ENCODE assay signal across 34 cellular contexts in genomic region chr5:79526928-79527327, GRCh38.
"Had no signal": no experiment of that assay in that cellular context is flagged by ENCODE, and none has a peak within 500 bp of the region (broad histone marks: within the 10 kb centered on the region; RNA-seq: fewer than 3 reads in every experiment).

No MANE protein-coding gene starts in this region.

- H3K27ac ChIP-seq: adrenal gland, ascending aorta, body of pancreas, brain microvascular endothelial cell, breast epithelium, cardiac muscle cell had no signal

- H3K9me3 ChIP-seq: ascending aorta, body of pancreas had no signal

- H3K4me3 ChIP-seq: adrenal gland, ascending aorta, body of pancreas, breast epithelium, cardiac muscle cell had no signal

- H3K36me3 ChIP-seq: adrenal gland, ascending aorta, brain microvascular endothelial cell, breast epithelium, cardiac muscle cell had no signal

- H3K27me3 ChIP-seq: adrenal gland, ascending aorta, body of pancreas, brain microvascular endothelial cell, breast epithelium, cardiac muscle cell had no signal

- H3K4me1 ChIP-seq: adrenal gland, ascending aorta, body of pancreas, breast epithelium had no signal

- ATAC-seq: activated naive CD4-positive, alpha-beta T cell treated with anti-CD3 and anti-CD28 coated beads, Interleukin-2, amount 50 U/mL, for 72 hours; activated naive CD8-positive, alpha-beta T cell treated with anti-CD3 and anti-CD28 coated beads, Interleukin-2, amount 50 U/mL, for 24 hours; activated T-cell treated with anti-CD3 and anti-CD28 coated beads, Interleukin-2, amount 50 U/mL, for 4 hours; activated T-cell treated with anti-CD3 and anti-CD28 coated beads, Interleukin-2, amount 50 U/mL, for 72 hours; activated T-helper 17 cell treated with anti-CD3 and anti-CD28 coated beads, Interleukin-2, amount 50 U/mL, for 72 hours; body of pancreas had no signal

- DNase-seq: activated effector memory CD4-positive, alpha-beta T cell treated with anti-CD3 and anti-CD28 coated beads, Interleukin-2, amount 50 U/mL, for 16 hours; activated effector memory CD4-positive, alpha-beta T cell treated with Interleukin-2 at 50 U/mL for 16 hours; activated gamma-delta T cell; activated gamma-delta T cell treated with Interleukin-2 at 50 U/mL for 16 hours; activated naive CD4-positive, alpha-beta T cell; activated naive CD4-positive, alpha-beta T cell treated with anti-CD3 and anti-CD28 coated beads for 36 hours; activated naive CD4-positive, alpha-beta T cell treated with anti-CD3 and anti-CD28 coated beads, Interleukin-2, amount 10 ng/mL, durations not matched to agents 7 days and 5 days; activated naive CD4-positive, alpha-beta T cell treated with anti-CD3 and anti-CD28 coated beads, Interleukin-2, amount 50 U/mL, for 16 hours; activated naive CD4-positive, alpha-beta T cell treated with Interleukin-2 at 50 U/mL for 16 hours; activated naive CD8-positive, alpha-beta T cell treated with anti-CD3 and anti-CD28 coated beads for 36 hours; activated naive CD8-positive, alpha-beta T cell treated with anti-CD3 and anti-CD28 coated beads, Interleukin-2, amount 10 ng/mL, durations not matched to agents 7 days and 5 days; activated naive CD8-positive, alpha-beta T cell treated with anti-CD3 and anti-CD28 coated beads, Interleukin-2, amount 50 U/mL, for 24 hours; activated T-cell treated with anti-CD3 and anti-CD28 coated beads for 4 hours; activated T-cell treated with anti-CD3 and anti-CD28 coated beads, Interleukin-2, amount 50 U/mL, for 24 hours; activated T-cell treated with anti-CD3 and anti-CD28 coated beads, Interleukin-2, amount 50 U/mL, for 4 hours; activated T-cell treated with anti-CD3 and anti-CD28 coated beads, Interleukin-2, amount 50 U/mL, for 48 hours; activated T-cell treated with anti-CD3 and anti-CD28 coated beads, Interleukin-2, amount 50 U/mL, for 72 hours; adrenal gland; amniotic stem cell; amygdala; anterior cingulate cortex; aorta; body of pancreas; brain microvascular endothelial cell; caudate nucleus; central memory CD4-positive, alpha-beta T cell; cerebellar nuclear complex had no signal

- FAIRE-seq: astrocyte, bronchial epithelial cell had no signal
